In genomic region chr15:48622227-48622626, GRCh38 we compare ENCODE assay signal across 16 cellular contexts.
"Had no signal": no experiment of that assay in that cellular context is flagged by ENCODE, and none has a peak within 500 bp of the region (broad histone marks: within the 10 kb centered on the region; RNA-seq: fewer than 3 reads in every experiment).

No MANE protein-coding gene starts in this region.

- H3K36me3 ChIP-seq: ovary, tibial artery, vagina had no signal

- H3K27me3 ChIP-seq: ovary, tibial artery, vagina had no signal

- ATAC-seq: activated CD8-positive, alpha-beta T cell treated with anti-CD3 and anti-CD28 coated beads for 36 hours; activated naive CD4-positive, alpha-beta T cell treated with anti-CD3 and anti-CD28 coated beads, Interleukin-2, amount 50 U/mL, for 72 hours; activated T-cell treated with anti-CD3 and anti-CD28 coated beads, Interleukin-2, amount 50 U/mL, for 72 hours; effector memory CD8-positive, alpha-beta T cell; stimulated activated memory B cell treated with anti-CD40 and anti-IgM and Interleukin-4, amounts not matched to agents 10 μg/mL and 1 μg/mL and 100 μg/mL, for 72 hours; T-helper 17 cell; WTC11 had no signal

- H3K4me3 Mint-ChIP-seq: activated CD8-positive, alpha-beta T cell treated with anti-CD3 and anti-CD28 coated beads for 36 hours; activated T-cell treated with anti-CD3 and anti-CD28 coated beads, Interleukin-2, amount 50 U/mL, for 72 hours; brain; dendritic cell treated with granulocyte-macrophage colony-stimulating factor and Interleukin-4, amounts not matched to agents 40 ng/mL and 50 ng/mL, for 4 days; effector memory CD8-positive, alpha-beta T cell; stimulated activated memory B cell treated with anti-CD40 and anti-IgM and Interleukin-4, amounts not matched to agents 10 μg/mL and 1 μg/mL and 100 μg/mL, for 72 hours; T-helper 17 cell; WTC11 had no signal

- H3K4me1 Mint-ChIP-seq: stimulated activated memory B cell treated with anti-CD40 and anti-IgM and Interleukin-4, amounts not matched to agents 10 μg/mL and 1 μg/mL and 100 μg/mL, for 72 hours; T-helper 17 cell had no signal

- H3K4me3 ChIP-seq: ovary, tibial artery, vagina had no signal

- H3K9me3 ChIP-seq: ovary, tibial artery, vagina had no signal

- H3K27me3 Mint-ChIP-seq: activated CD8-positive, alpha-beta T cell treated with anti-CD3 and anti-CD28 coated beads for 36 hours; brain; dendritic cell treated with granulocyte-macrophage colony-stimulating factor and Interleukin-4, amounts not matched to agents 40 ng/mL and 50 ng/mL, for 4 days; stimulated activated memory B cell treated with anti-CD40 and anti-IgM and Interleukin-4, amounts not matched to agents 10 μg/mL and 1 μg/mL and 100 μg/mL, for 72 hours had no signal

- H3K27ac Mint-ChIP-seq: activated CD8-positive, alpha-beta T cell treated with anti-CD3 and anti-CD28 coated beads for 36 hours; activated naive CD4-positive, alpha-beta T cell treated with anti-CD3 and anti-CD28 coated beads, Interleukin-2, amount 50 U/mL, for 72 hours; activated T-cell treated with anti-CD3 and anti-CD28 coated beads, Interleukin-2, amount 50 U/mL, for 72 hours; brain; dendritic cell treated with granulocyte-macrophage colony-stimulating factor and Interleukin-4, amounts not matched to agents 40 ng/mL and 50 ng/mL, for 4 days; effector memory CD8-positive, alpha-beta T cell; stimulated activated memory B cell treated with anti-CD40 and anti-IgM and Interleukin-4, amounts not matched to agents 10 μg/mL and 1 μg/mL and 100 μg/mL, for 72 hours; T-helper 17 cell; WTC11 had no signal

- H3K27ac ChIP-seq: ovary, tibial artery, vagina had no signal

- H3K36me3 Mint-ChIP-seq: activated naive CD4-positive, alpha-beta T cell treated with anti-CD3 and anti-CD28 coated beads, Interleukin-2, amount 50 U/mL, for 72 hours; stimulated activated memory B cell treated with anti-CD40 and anti-IgM and Interleukin-4, amounts not matched to agents 10 μg/mL and 1 μg/mL and 100 μg/mL, for 72 hours; WTC11 had no signal

- H3K9me3 Mint-ChIP-seq: activated CD8-positive, alpha-beta T cell treated with anti-CD3 and anti-CD28 coated beads for 36 hours; activated naive CD4-positive, alpha-beta T cell treated with anti-CD3 and anti-CD28 coated beads, Interleukin-2, amount 50 U/mL, for 72 hours; activated T-cell treated with anti-CD3 and anti-CD28 coated beads, Interleukin-2, amount 50 U/mL, for 72 hours; dendritic cell treated with granulocyte-macrophage colony-stimulating factor and Interleukin-4, amounts not matched to agents 40 ng/mL and 50 ng/mL, for 4 days; effector memory CD8-positive, alpha-beta T cell; stimulated activated memory B cell treated with anti-CD40 and anti-IgM and Interleukin-4, amounts not matched to agents 10 μg/mL and 1 μg/mL and 100 μg/mL, for 72 hours had no signal

- DNase-seq: activated CD4-positive, alpha-beta T cell treated with anti-CD3 and anti-CD28 coated beads for 4 hours; activated CD8-positive, alpha-beta memory T cell treated with anti-CD3 and anti-CD28 coated beads, Interleukin-2, amount 50 U/mL, for 4 hours; activated CD8-positive, alpha-beta T cell treated with anti-CD3 and anti-CD28 coated beads for 36 hours; activated gamma-delta T cell; activated T-cell treated with anti-CD3 and anti-CD28 coated beads, Interleukin-2, amount 50 U/mL, for 72 hours; amniotic stem cell; effector memory CD8-positive, alpha-beta T cell; ovary; T-helper 17 cell; tibial artery had no signal
